37 cellular contexts compared by ENCODE assay signal in genomic region chrX:98028691-98029090, GRCh38.
DNase-seq lines count a peak whose midpoint lies in the region; ATAC-seq, FAIRE-seq and TF ChIP-seq lines count a peak whose summit lies in the region.
"Had no signal": no experiment of that assay in that cellular context is flagged by ENCODE, and none has a peak within 500 bp of the region (broad histone marks: within the 10 kb centered on the region; RNA-seq: fewer than 3 reads in every experiment).

No MANE protein-coding gene starts in this region.

- H3K27me3 Mint-ChIP-seq in progenitor cell of endocrine pancreas = no peaks in the 10 kb centered on the region
- H3K27me3 Mint-ChIP-seq: B cell; CD4-positive, alpha-beta memory T cell; CD4-positive, alpha-beta T cell; CD4-positive, CD25-positive, alpha-beta regulatory T cell had no signal

- no peak overlapping the region for H3K4me3 Mint-ChIP-seq in progenitor cell of endocrine pancreas (ENCODE audit: low read depth)
- H3K4me3 Mint-ChIP-seq: B cell; CD14-positive monocyte; CD4-positive, alpha-beta memory T cell; CD4-positive, alpha-beta T cell; CD4-positive, CD25-positive, alpha-beta regulatory T cell; CD8-positive, alpha-beta memory T cell; CD8-positive, alpha-beta T cell had no signal

- peak; percentile 97 for DNase-seq in Karpas-422
- peak; percentile 37 for DNase-seq in kidney
- no peak for DNase-seq in progenitor cell of endocrine pancreas (ENCODE audit: low spot score, unreplicated experiment)
- no peak for DNase-seq in aorta
- no peak for DNase-seq in NCI-H1694 (lab: John Stamatoyannopoulos, UW)
- DNase-seq in anterior cingulate cortex (lab: John Stamatoyannopoulos, UW) = no peak
- DNase-seq in islet precursor cell = no peak
- no peak for DNase-seq in mesenteric fat pad (ENCODE audit: low spot score)
- DNase-seq: 8988T; ACHN; AML-193; BE2C; C1 segment of cervical spinal cord; Caco-2; Calu3; CD4-positive, alpha-beta memory T cell; CD4-positive, alpha-beta T cell; CD4-positive, CD25-positive, alpha-beta regulatory T cell; CD8-positive, alpha-beta memory T cell; CD8-positive, alpha-beta T cell; COR-L47; DMS 273 treated with DMSO at 0.1 percent for 48 hours; DMS153; DMS53; DMS79; DMS79 treated with DMSO at 0.1 percent for 48 hours; DND-41; EL had no signal

- H3K36me3 ChIP-seq in Karpas-422 (ENCODE audit: insufficient read depth, low read length) (no peaks in the 10 kb centered on the region; the same call in 1 of the 2 replicates), kidney (ENCODE audit: control insufficient read depth in 1 of 2, insufficient read depth in 2 of 2, low read length in 2 of 2) (no peaks in the 10 kb centered on the region), aorta (ENCODE audit: control insufficient read depth in 1 of 2, insufficient read depth in 2 of 2, low read length in 1 of 2) (no peaks in the 10 kb centered on the region)
- H3K36me3 ChIP-seq: BE2C; BLaER1; BLaER1 treated with 17β-estradiol and CSF1 and Interleukin-3, amounts not matched to agents 10 nM and 100 nM had no signal

- TF ChIP-seq CTCF in kidney (IDR thresholded peaks at IDR 0.05; ENCODE audit: borderline replicate concordance, extremely low read depth, insufficient read depth) = no peak
- no peak for TF ChIP-seq CTCF in progenitor cell of endocrine pancreas (IDR thresholded peaks at IDR 0.05; ENCODE audit: unreplicated experiment)

- intact Hi-C loops in kidney (cut with DNase I) (no loop called here), aorta (cut with DNase I) (no loop called here)

- H3K9me3 ChIP-seq in Karpas-422 (ENCODE audit: low read length) = peaks cover 12% of the 10 kb centered on the region
- no peaks in the 10 kb centered on the region for H3K9me3 ChIP-seq in kidney (ENCODE audit: control insufficient read depth in 1 of 2, low read length in 2 of 2)
- peaks cover 3% of the 10 kb centered on the region for H3K9me3 ChIP-seq in aorta (ENCODE audit: control insufficient read depth, low read length)
- H3K9me3 ChIP-seq: A549, BE2C, Caco-2 had no signal

- H3K9ac ChIP-seq in Karpas-422 (ENCODE audit: low read length) (no peak overlapping the region), kidney (ENCODE audit: low read length in 2 of 2) (no peak overlapping the region)
- H3K9ac ChIP-seq: BLaER1; BLaER1 treated with 17β-estradiol and CSF1 and Interleukin-3, amounts not matched to agents 10 nM and 100 nM had no signal

- peak overlapping the region; percentile 39 for H3K27ac Mint-ChIP-seq in progenitor cell of endocrine pancreas
- H3K27ac Mint-ChIP-seq: B cell; CD14-positive monocyte; CD4-positive, alpha-beta memory T cell; CD4-positive, alpha-beta T cell; CD4-positive, CD25-positive, alpha-beta regulatory T cell; CD8-positive, alpha-beta memory T cell; CD8-positive, alpha-beta T cell had no signal

- FAIRE-seq in kidney (lab: Jason Lieb, UNC) = no peak
- FAIRE-seq: A204.1, A549, D721Med had no signal

- no peaks in the 10 kb centered on the region for H4K20me1 ChIP-seq in Karpas-422 (ENCODE audit: insufficient read depth, low read depth, low read length)
- H4K20me1 ChIP-seq: BLaER1; BLaER1 treated with 17β-estradiol and CSF1 and Interleukin-3, amounts not matched to agents 10 nM and 100 nM had no signal

- H3K36me3 Mint-ChIP-seq in progenitor cell of endocrine pancreas (ENCODE audit: insufficient read depth) = peaks cover 6% of the 10 kb centered on the region
- H3K36me3 Mint-ChIP-seq: CD14-positive monocyte; CD4-positive, alpha-beta memory T cell; CD4-positive, CD25-positive, alpha-beta regulatory T cell; CD8-positive, alpha-beta memory T cell; CD8-positive, alpha-beta T cell had no signal

- no peaks in the 10 kb centered on the region for H3K79me2 ChIP-seq in Karpas-422 (ENCODE audit: low read length)

- no peaks in the 10 kb centered on the region for H3K4me1 Mint-ChIP-seq in progenitor cell of endocrine pancreas (ENCODE audit: low read depth)
- H3K4me1 Mint-ChIP-seq: B cell; CD14-positive monocyte; CD4-positive, alpha-beta memory T cell; CD4-positive, CD25-positive, alpha-beta regulatory T cell; CD8-positive, alpha-beta memory T cell had no signal

- H3K27me3 ChIP-seq in Karpas-422 (ENCODE audit: low read length) (no peaks in the 10 kb centered on the region), aorta (ENCODE audit: control insufficient read depth in 1 of 2, insufficient read depth in 2 of 2, low read length in 1 of 2) (no peaks in the 10 kb centered on the region)
- H3K27me3 ChIP-seq: BE2C had no signal

- H3K4me3 ChIP-seq in Karpas-422 (ENCODE audit: low read length) (peak overlapping the region; percentile 52; the same call in 1 of the 2 replicates), kidney (ENCODE audit: low read length in 2 of 2) (no peak overlapping the region), aorta (ENCODE audit: low read length in 2 of 2) (no peak overlapping the region)
- H3K4me3 ChIP-seq: A549; BLaER1; BLaER1 treated with 17β-estradiol and CSF1 and Interleukin-3, amounts not matched to agents 10 nM and 100 nM had no signal

- peaks cover 47% of the 10 kb centered on the region for H3K4me1 ChIP-seq in Karpas-422 (ENCODE audit: low read length)
- no peaks in the 10 kb centered on the region for H3K4me1 ChIP-seq in kidney (ENCODE audit: control insufficient read depth in 1 of 2, insufficient read depth in 1 of 2, low read depth in 1 of 2, low read length in 2 of 2)
- H3K4me1 ChIP-seq in aorta (ENCODE audit: control insufficient read depth in 1 of 2, insufficient read depth in 2 of 2, low read length in 2 of 2) = no peaks in the 10 kb centered on the region
- H3K4me1 ChIP-seq: A549; BE2C; BLaER1; BLaER1 treated with 17β-estradiol and CSF1 and Interleukin-3, amounts not matched to agents 10 nM and 100 nM; Caco-2 had no signal

- peak overlapping the region; percentile 88 for H3K27ac ChIP-seq in Karpas-422 (ENCODE audit: low read length)
- H3K27ac ChIP-seq in kidney (ENCODE audit: low read depth in 2 of 2, low read length in 2 of 2) = no peak overlapping the region
- no peak overlapping the region for H3K27ac ChIP-seq in aorta (ENCODE audit: low read depth in 1 of 2, low read length in 2 of 2)
- H3K27ac ChIP-seq: 22Rv1; A549; BLaER1; BLaER1 treated with 17β-estradiol and CSF1 and Interleukin-3, amounts not matched to agents 10 nM and 100 nM; C4-2B had no signal

- H3K9me3 Mint-ChIP-seq in progenitor cell of endocrine pancreas (ENCODE audit: low read depth) = peaks cover 35% of the 10 kb centered on the region
- H3K9me3 Mint-ChIP-seq: CD4-positive, alpha-beta T cell; CD8-positive, alpha-beta T cell had no signal

- WGBS in aorta, 2 donors = 76 to 83% methylated on average over 4 of the region's 4 CpGs

- H3K9me2 ChIP-seq in Karpas-422 (replicated peaks; ENCODE audit: insufficient read depth, low read length) = no peaks in the 10 kb centered on the region

- ATAC-seq in aorta (ENCODE audit: low FRiP score) = peak; percentile 29
- ATAC-seq: A549; CD8-positive, alpha-beta T cell had no signal

- H2AFZ ChIP-seq in Karpas-422 (ENCODE audit: low read length) = peak overlapping the region; percentile 26; the same call in 1 of the 2 replicates

- peak overlapping the region; percentile 61 for H3K4me2 ChIP-seq in Karpas-422 (ENCODE audit: low read depth, low read length, poor library complexity, severe bottlenecking)
- H3K4me2 ChIP-seq: A549; BLaER1; BLaER1 treated with 17β-estradiol and CSF1 and Interleukin-3, amounts not matched to agents 10 nM and 100 nM had no signal

Comparison
In these comparisons a context has a peak if more than half of its experiments do, and no peak if none do; other contexts are left out.
1. DNase-seq: peak in Karpas-422 (single experiment) and kidney (single experiment); none in progenitor cell of endocrine pancreas (single experiment), aorta (0 of 2), NCI-H1694 (single experiment), anterior cingulate cortex (0 of 58), islet precursor cell (single experiment) and mesenteric fat pad (single experiment).